7 cellular contexts compared by ENCODE assay signal in genomic region chr1:180631766-180632325, GRCh38. TPM values are rescaled to one million over a fixed set of nuclear protein-coding genes. Genes with fewer than 3 reads are reported as not detected.
DNase-seq lines count a peak whose midpoint lies in the region; ATAC-seq, FAIRE-seq and TF ChIP-seq lines count a peak whose summit lies in the region.

XPR1 (plus strand) TSS chr1:180632022; CDS start chr1:180632202, 180 bp downstream.

- H3K4me3 ChIP-seq in astrocyte of the cerebellum (ENCODE audit: low read depth, low read length) = peak within 1 kb of the TSS; percentile 86
- peak within 1 kb of the TSS; percentile 48 for H3K4me3 ChIP-seq in hepatocyte

- no peaks in the 10 kb centered on the region for H3K9me3 ChIP-seq in hepatocyte (ENCODE audit: low read depth)

- peak within 1 kb of the TSS; percentile 85 for H3K27ac ChIP-seq in hepatocyte

- peaks cover 14% of the 10 kb centered on the region for H3K4me1 ChIP-seq in hepatocyte (ENCODE audit: insufficient read depth)

- H3K36me3 ChIP-seq in hepatocyte (replicated peaks; ENCODE audit: insufficient read depth, low read depth) = no peaks in the 10 kb centered on the region

- WGBS in hepatocyte (ENCODE audit: low lambda C conversion rate, missing lambda C conversion rate) = under 1% methylated on average over 32 of the region's 41 CpGs

- in situ Hi-C loops in astrocyte of the cerebellum (cut with HindIII; ENCODE audit: low sequenced_read_pairs) = no loop called here

- DNase-seq in GM18507 (ENCODE audit: extremely low spot score, insufficient read length, low read depth) = peak; percentile 87
- DNase-seq in NCI-H2029 treated with DMSO at 0.1 percent for 48 hours (lab: John Stamatoyannopoulos, UW) = peak; percentile 87
- DNase-seq in T-helper 9 cell = peak; percentile 100
- DNase-seq in astrocyte of the cerebellum (ENCODE audit: low read depth) = peak; percentile 98
- peak; percentile 100 for DNase-seq in hepatocyte (ENCODE audit: low spot score)
- DNase-seq in retina = peak; percentile 98

- H3K79me2 ChIP-seq in hepatocyte = peaks cover 43% of the 10 kb centered on the region

- peak; percentile 99 for ATAC-seq in HG02981 (IDR thresholded peaks at IDR 0.05; ENCODE audit: unreplicated experiment)

- peak within 1 kb of the TSS; percentile 58 for H2AFZ ChIP-seq in hepatocyte

- H3K4me2 ChIP-seq in hepatocyte = peak within 1 kb of the TSS; percentile 71

- H3K27me3 ChIP-seq in hepatocyte = no peaks in the 10 kb centered on the region

- peak; percentile 99 for FAIRE-seq in GM18507 (lab: Jason Lieb, UNC)

- TF ChIP-seq CTCF in astrocyte of the cerebellum (IDR thresholded peaks at IDR 0.05; ENCODE audit: low read depth, low read length, missing control alignments) (peak; percentile 41), hepatocyte (IDR thresholded peaks at IDR 0.05; ENCODE audit: poor library complexity) (no peak)

- no peaks in the 10 kb centered on the region for H3K9me2 ChIP-seq in hepatocyte (replicated peaks; ENCODE audit: insufficient read depth)

- peaks cover 19% of the 10 kb centered on the region for H4K20me1 ChIP-seq in hepatocyte (ENCODE audit: insufficient read depth, poor library complexity, severe bottlenecking)

RNA-seq across cellular contexts. Expression of gene XPR1, which starts in this region (rescaled TPM):
- 41.5 and 45.7 TPM in 2 replicates for total RNA-seq in hepatocyte
- polyA plus RNA-seq in hepatocyte = 14.6 and 18.2 TPM in 2 replicates

Comparison
In these comparisons a context has a peak if more than half of its experiments do, and no peak if none do; other contexts are left out.
1. Peak in every context shown above with its lines: DNase-seq, ATAC-seq, H3K4me3 ChIP-seq and H3K27ac ChIP-seq.